16 cellular contexts compared by ENCODE assay signal in genomic region chr4:186217733-186218293, GRCh38. TPM values are rescaled to one million over a fixed set of nuclear protein-coding genes. Genes with fewer than 3 reads are reported as not detected.
DNase-seq lines count a peak whose midpoint lies in the region; ATAC-seq, FAIRE-seq and TF ChIP-seq lines count a peak whose summit lies in the region.
"Had no signal": no experiment of that assay in that cellular context is flagged by ENCODE, and none has a peak within 500 bp of the region (broad histone marks: within the 10 kb centered on the region; RNA-seq: fewer than 3 reads in every experiment).

No MANE protein-coding gene starts in this region.

- TF ChIP-seq EP300 in K562 (IDR thresholded peaks at IDR 0.05; ENCODE audit: low read length), result no peak
- no peak for TF ChIP-seq EP300 in HepG2 (IDR thresholded peaks at IDR 0.05; ENCODE audit: low read depth in 2 of 2, low read length in 2 of 2)
- TF ChIP-seq EP300 in HepG2 (CRISPR knock-in tag; IDR thresholded peaks at IDR 0.05; ENCODE audit: borderline replicate concordance), result no peak

- H3K9me1 ChIP-seq in K562 (ENCODE audit: control insufficient read depth, insufficient read depth, low read length), result no peaks in the 10 kb centered on the region

- H3K4me2 ChIP-seq in K562 (ENCODE audit: insufficient read depth, low read length), result no peak overlapping the region
- no peak overlapping the region for H3K4me2 ChIP-seq in HepG2 (ENCODE audit: low read depth, low read length)

- peaks cover 0 to 14% (median under 1%) of the 10 kb centered on the region in 11 donors for H3K9me3 Mint-ChIP-seq in naive thymus-derived CD4-positive, alpha-beta T cell

- peak; percentile 12 for DNase-seq in Jurkat, Clone E6-1 (ENCODE audit: low read depth, low spot score)
- DNase-seq in K562 (ENCODE audit: extremely low read depth in 1 of 4, low spot score in 3 of 4) (no peak), HepG2 (ENCODE audit: low spot score) (no peak), CD1c-positive myeloid dendritic cell (ENCODE audit: extremely low spot score) (no peak)
- no peak for DNase-seq in naive thymus-derived CD4-positive, alpha-beta T cell
- DNase-seq: Caco-2; CD8-positive, alpha-beta memory T cell; DND-41; GDM1 had no signal

- H2AFZ ChIP-seq in K562 (ENCODE audit: low read depth, low read length), result no peak overlapping the region
- H2AFZ ChIP-seq in HepG2 (ENCODE audit: low read length), result no peak overlapping the region

- no peaks in the 10 kb centered on the region for H3K79me2 ChIP-seq in K562 (ENCODE audit: control insufficient read depth, insufficient read depth, low read length)
- no peaks in the 10 kb centered on the region for H3K79me2 ChIP-seq in HepG2 (ENCODE audit: insufficient read depth, low read length)

- H3K27me3 ChIP-seq in K562 (ENCODE audit: control insufficient read depth in 2 of 2, insufficient read depth in 2 of 2, low read length in 2 of 2) (no peaks in the 10 kb centered on the region; a peak in 1 of 5 replicates), HepG2 (ENCODE audit: control insufficient read depth in 1 of 2, insufficient read depth in 2 of 2, low read length in 2 of 2) (0 out of 5 replicates have a peak, but pooled peaks cover 0 to 3% of the 10 kb centered on the region in 2 experiments)
- H3K27me3 ChIP-seq in naive thymus-derived CD4-positive, alpha-beta T cell (ENCODE audit: control insufficient read depth in 2 of 2, insufficient read depth in 2 of 2, low read length in 2 of 2), result no peaks in the 10 kb centered on the region

- no peak overlapping the region for H3K27ac ChIP-seq in K562 (ENCODE audit: extremely low read depth, low read depth, low read length)
- no peak overlapping the region for H3K27ac ChIP-seq in HepG2 (ENCODE audit: extremely low read length, insufficient read depth, low read length)
- no peak overlapping the region for H3K27ac ChIP-seq in naive thymus-derived CD4-positive, alpha-beta T cell (ENCODE audit: low read depth, low read length)

- no peak overlapping the region for H3K4me3 Mint-ChIP-seq in naive thymus-derived CD4-positive, alpha-beta T cell
- H3K4me3 Mint-ChIP-seq: CD14-positive monocyte; CD8-positive, alpha-beta memory T cell had no signal

- POLR2A ChIA-PET in K562 (lab: Yijun Ruan, JAX), result no interaction called here
- POLR2A ChIA-PET in HepG2 (lab: Yijun Ruan, JAX), result no interaction called here
- POLR2A ChIA-PET in naive thymus-derived CD4-positive, alpha-beta T cell (lab: Charles Lee), result no interaction called here

- H3K36me3 Mint-ChIP-seq in naive thymus-derived CD4-positive, alpha-beta T cell, result peaks cover 0 to 19% (median 10%) of the 10 kb centered on the region in 5 donors
- H3K36me3 Mint-ChIP-seq: CD14-positive monocyte had no signal

- ATAC-seq in K562, result no peak
- ATAC-seq in HepG2, result no peak
- ATAC-seq in GM18498 (IDR thresholded peaks at IDR 0.05; ENCODE audit: unreplicated experiment), result no peak
- no peak for ATAC-seq in naive thymus-derived CD4-positive, alpha-beta T cell
- ATAC-seq in HG02763 (IDR thresholded peaks at IDR 0.05; ENCODE audit: unreplicated experiment), result no peak

- in situ Hi-C loops in K562 (cut with MboI) (no loop called here), HepG2 (cut with HindIII; ENCODE audit: extremely low pct_ligation_motif_present, low pct_unique_long_range_greater_than_20kb) (no loop called here)

- no peaks in the 10 kb centered on the region for H3K4me1 ChIP-seq in K562 (replicated peaks in 1 of 2; ENCODE audit: control insufficient read depth in 2 of 2, insufficient read depth in 2 of 2, low read length in 2 of 2)
- H3K4me1 ChIP-seq in HepG2 (ENCODE audit: insufficient read depth, low read length), result no peaks in the 10 kb centered on the region
- H3K4me1 ChIP-seq in naive thymus-derived CD4-positive, alpha-beta T cell (ENCODE audit: control insufficient read depth in 2 of 2, insufficient read depth in 2 of 2, low read length in 2 of 2), result no peaks in the 10 kb centered on the region
- H3K4me1 ChIP-seq: Caco-2 had no signal

- TF ChIP-seq CTCF in K562 (IDR thresholded peaks at IDR 0.05 in 2 of 3, conservative IDR thresholded peaks at IDR 0.05 in 1 of 3; ENCODE audit: insufficient read depth in 2 of 3, low read depth in 1 of 3, low read length in 3 of 3) (no peak), HepG2 (CRISPR knock-in tag; IDR thresholded peaks at IDR 0.05) (no peak)

- H3K9me3 ChIP-seq in K562 (replicated peaks; ENCODE audit: control insufficient read depth, insufficient read depth, low read depth, low read length) (no peaks in the 10 kb centered on the region), HepG2 (ENCODE audit: low read length) (no peaks in the 10 kb centered on the region)
- no peaks in the 10 kb centered on the region for H3K9me3 ChIP-seq in naive thymus-derived CD4-positive, alpha-beta T cell (ENCODE audit: control insufficient read depth in 2 of 3, low read length in 3 of 3)
- H3K9me3 ChIP-seq: Caco-2 had no signal

- 0% methylated on average over 1 of the region's 1 CpG for WGBS in K562 (ENCODE audit: insufficient coverage, low coverage, missing lambda C conversion rate)
- WGBS in HepG2 (ENCODE audit: low lambda C conversion rate), result 0% methylated on average over 1 of the region's 1 CpG

- CTCF ChIA-PET in K562 (lab: Yijun Ruan, JAX; ENCODE audit: low intra/inter-chr PET ratio) (no interaction called here), HepG2 (lab: Yijun Ruan, JAX; ENCODE audit: low intra/inter-chr PET ratio, low total read pairs) (no interaction called here)
- CTCF ChIA-PET in naive thymus-derived CD4-positive, alpha-beta T cell (lab: Charles Lee), result no interaction called here

- H3K4me3 ChIP-seq in Jurkat, Clone E6-1 (ENCODE audit: low read length), result no peak overlapping the region
- H3K4me3 ChIP-seq in K562 (no peak overlapping the region), HepG2 (replicated peaks in 1 of 3; ENCODE audit: insufficient read depth in 1 of 3, low read depth in 2 of 3, low read length in 3 of 3) (no peak overlapping the region)
- H3K4me3 ChIP-seq in naive thymus-derived CD4-positive, alpha-beta T cell (ENCODE audit: low read length), result no peak overlapping the region

- no peak for FAIRE-seq in K562 (lab: Jason Lieb, UNC)
- FAIRE-seq in HepG2 (lab: Jason Lieb, UNC), result no peak

- no peak overlapping the region for H3K27ac Mint-ChIP-seq in naive thymus-derived CD4-positive, alpha-beta T cell
- H3K27ac Mint-ChIP-seq: CD14-positive monocyte; CD8-positive, alpha-beta memory T cell had no signal

- BruUV-seq in K562 (replicated peaks; lab: Mats Ljungman, UMichigan) (no TSS peak), HepG2 (replicated peaks; lab: Mats Ljungman, UMichigan) (no TSS peak)

- H3K9ac ChIP-seq in K562 (ENCODE audit: insufficient read depth in 1 of 2, low read depth in 2 of 2, low read length in 2 of 2), result no peak overlapping the region
- H3K9ac ChIP-seq in HepG2 (ENCODE audit: insufficient read depth, low read depth, low read length), result no peak overlapping the region

- peaks cover 0 to 4% (median 0%) of the 10 kb centered on the region in 7 donors for H3K4me1 Mint-ChIP-seq in naive thymus-derived CD4-positive, alpha-beta T cell
- H3K4me1 Mint-ChIP-seq: CD14-positive monocyte; CD8-positive, alpha-beta memory T cell had no signal

- intact Hi-C loops in K562 (cut with micrococcal nuclease) (no loop called here), HepG2 (cut with micrococcal nuclease; ENCODE audit: unreplicated experiment) (no loop called here)
- intact Hi-C loops in naive thymus-derived CD4-positive, alpha-beta T cell (cut with micrococcal nuclease), result no loop called here

- H3K36me3 ChIP-seq in K562 (ENCODE audit: control insufficient read depth, insufficient read depth, low read length), result no peaks in the 10 kb centered on the region
- H3K36me3 ChIP-seq in HepG2 (replicated peaks in 1 of 2; ENCODE audit: control insufficient read depth in 1 of 2, insufficient read depth in 2 of 2, low read length in 2 of 2), result no peaks in the 10 kb centered on the region
- H3K36me3 ChIP-seq in naive thymus-derived CD4-positive, alpha-beta T cell (ENCODE audit: control insufficient read depth in 2 of 3, insufficient read depth in 3 of 3, low read length in 3 of 3), result no peaks in the 10 kb centered on the region

- H4K20me1 ChIP-seq in K562 (replicated peaks; ENCODE audit: control insufficient read depth, insufficient read depth, low read length) (no peaks in the 10 kb centered on the region), HepG2 (ENCODE audit: insufficient read depth, low read length) (no peaks in the 10 kb centered on the region)

- H3K27me3 Mint-ChIP-seq in naive thymus-derived CD4-positive, alpha-beta T cell, result peaks cover 0 to 4% (median 0%) of the 10 kb centered on the region in 5 donors

- TF ChIP-seq POLR2A in K562 (conservative IDR thresholded peaks at IDR 0.05), result no peak
- TF ChIP-seq POLR2A in HepG2 (IDR thresholded peaks at IDR 0.05; ENCODE audit: insufficient read depth in 1 of 2, low read depth in 2 of 2, low read length in 2 of 2), result no peak

- no peak for TF ChIP-seq RAD21 in K562 (CRISPR knock-in tag; conservative IDR thresholded peaks at IDR 0.05 in 1 of 2, IDR thresholded peaks at IDR 0.05 in 1 of 2)
- TF ChIP-seq RAD21 in HepG2 (CRISPR knock-in tag; IDR thresholded peaks at IDR 0.05), result no peak

RNA-seq across cellular contexts. Expression of gene KLKB1, which starts 9.5 kb away (rescaled TPM):
- polyA plus RNA-seq in Jurkat, Clone E6-1 (2012; ENCODE audit: insufficient read depth, insufficient read length), result not detected
- not detected in 2 replicates for total RNA-seq in K562 (2011; cell fraction: chromatin; rRNA removed; ENCODE audit: low replicate concordance)
- not detected in 2 replicates for total RNA-seq in K562 (2011; cell fraction: nucleolus; rRNA removed)
- not detected in 2 replicates for total RNA-seq in K562 (2011; cell fraction: nucleoplasm; rRNA removed)
- total RNA-seq in K562 (2014; rRNA removed) (0.27 TPM in 1 of 2 replicates, not detected in the other), K562 (2014; rRNA removed; fragmentation: Illumina TruSeq; extraction: Trizol) (not detected in 2 replicates), K562 (2015; rRNA removed; fragmentation: Illumina TruSeq; extraction: Trizol) (not detected in 2 replicates), K562 (2021) (not detected in 2 replicates), HepG2 (2016; rRNA removed; fragmentation: Illumina TruSeq; extraction: Trizol) (0.49 and 0.59 TPM in 2 replicates)
- polyA plus RNA-seq in K562 (2011; rRNA removed) (not detected in 2 replicates), K562 (2014; fragmentation: Illumina TruSeq; extraction: Trizol) (not detected in 2 replicates), K562 (2014; fragmentation: Nextera tagmentation; extraction: Ambion mirVana) (not detected), K562 (2014; rRNA removed) (not detected in 2 replicates), HepG2 (2011; rRNA removed) (0.26 and 0.67 TPM in 2 replicates)
- not detected in 2 replicates for polyA plus RNA-seq in K562 (2011; cell fraction: cytosol; rRNA removed)
- not detected in 2 replicates for polyA plus RNA-seq in K562 (2011; cell fraction: nucleus; rRNA removed)
- polyA plus RNA-seq in K562 (2012), result not detected in 2 replicates
- not detected in 2 replicates for polyA minus RNA-seq in K562 (2011; rRNA and poly(A)+ RNA removed)
- not detected in 2 replicates for polyA minus RNA-seq in K562 (2011; cell fraction: cytosol; rRNA and poly(A)+ RNA removed)
- polyA minus RNA-seq in K562 (2011; cell fraction: nucleus; rRNA and poly(A)+ RNA removed), result not detected in 2 replicates
- total RNA-seq in HepG2 (2016; cell fraction: cytosol; rRNA removed; fragmentation: Illumina TruSeq; extraction: Trizol; ENCODE audit: low read depth), result not detected in 2 replicates
- 0.32 TPM in 1 of 2 replicates, not detected in the other for total RNA-seq in HepG2 (2016; cell fraction: insoluble cytoplasmic fraction; rRNA removed; fragmentation: Illumina TruSeq; extraction: Trizol)
- total RNA-seq in HepG2 (2016; cell fraction: membrane; rRNA removed; fragmentation: Illumina TruSeq; extraction: Trizol), result 0.19 and 0.21 TPM in 2 replicates
- total RNA-seq in HepG2 (2016; cell fraction: nucleus; rRNA removed; fragmentation: Illumina TruSeq; extraction: Trizol), result 0.28 and 1.6 TPM in 2 replicates
- polyA plus RNA-seq in HepG2 (2011; cell fraction: cytosol; rRNA removed), result 0.17 and 0.38 TPM in 2 replicates
- polyA plus RNA-seq in HepG2 (2011; cell fraction: nucleus; rRNA removed), result 0.35 and 0.50 TPM in 2 replicates
- polyA plus RNA-seq in HepG2 (2012), result 1.7 and 2.7 TPM in 2 replicates
- 0.08 TPM in 1 of 2 replicates, not detected in the other for polyA plus RNA-seq in HepG2 (2016; cell fraction: cytosol; fragmentation: Illumina TruSeq; extraction: Trizol; ENCODE audit: low read depth)
- polyA plus RNA-seq in HepG2 (2016; cell fraction: insoluble cytoplasmic fraction; fragmentation: Illumina TruSeq; extraction: Trizol; ENCODE audit: low read depth), result 0.22 and 0.24 TPM in 2 replicates
- polyA plus RNA-seq in HepG2 (2016; cell fraction: membrane; fragmentation: Illumina TruSeq; extraction: Trizol; ENCODE audit: low read depth), result 0.14 and 0.16 TPM in 2 replicates
- 1.4 and 1.5 TPM in 2 replicates for polyA plus RNA-seq in HepG2 (2016; cell fraction: nucleus; fragmentation: Illumina TruSeq; extraction: Trizol; ENCODE audit: insufficient read depth, low read depth)
- 0.56 TPM in 1 of 2 replicates, not detected in the other for polyA minus RNA-seq in HepG2 (2011; rRNA and poly(A)+ RNA removed; ENCODE audit: low replicate concordance)
- polyA minus RNA-seq in HepG2 (2011; cell fraction: cytosol; rRNA and poly(A)+ RNA removed), result 0.69 TPM in 1 of 2 replicates, not detected in the other
- 0.25 TPM in 1 of 2 replicates, not detected in the other for polyA minus RNA-seq in HepG2 (2011; cell fraction: nucleus; rRNA and poly(A)+ RNA removed)
- total RNA-seq in naive thymus-derived CD4-positive, alpha-beta T cell, result 1 to 10 TPM in 4 of 5 experiments, under 1 TPM in 1; 0.77 to 1.9 (median 1.4) TPM
- under 1 TPM; 0.25 to 0.26 TPM for polyA plus RNA-seq in naive thymus-derived CD4-positive, alpha-beta T cell
- total RNA-seq: A673, Caco-2, HT1080 had no signal
- polyA plus RNA-seq: BJ; CD14-positive monocyte; CD8-positive, alpha-beta memory T cell had no signal

RNA-seq across cellular contexts. Expression of gene CYP4V2, which starts 26.4 kb away (rescaled TPM):
- 7.8 TPM for polyA plus RNA-seq in Jurkat, Clone E6-1 (2012; ENCODE audit: insufficient read depth, insufficient read length)
- total RNA-seq in K562 (2011; cell fraction: chromatin; rRNA removed; ENCODE audit: low replicate concordance), result 2.2 and 4.2 TPM in 2 replicates
- total RNA-seq in K562 (2011; cell fraction: nucleolus; rRNA removed), result 2.5 and 3.0 TPM in 2 replicates
- 3.0 and 5.1 TPM in 2 replicates for total RNA-seq in K562 (2011; cell fraction: nucleoplasm; rRNA removed)
- 3.3 and 4.5 TPM in 2 replicates for total RNA-seq in K562 (2014; rRNA removed)
- total RNA-seq in K562 (2014; rRNA removed; fragmentation: Illumina TruSeq; extraction: Trizol), result 4.8 and 5.4 TPM in 2 replicates
- 7.2 and 8.3 TPM in 2 replicates for total RNA-seq in K562 (2015; rRNA removed; fragmentation: Illumina TruSeq; extraction: Trizol)
- total RNA-seq in K562 (2021), result 3.6 and 4.5 TPM in 2 replicates
- polyA plus RNA-seq in K562 (2011; rRNA removed), result 0.64 and 2.6 TPM in 2 replicates
- 1.0 and 1.8 TPM in 2 replicates for polyA plus RNA-seq in K562 (2011; cell fraction: cytosol; rRNA removed)
- polyA plus RNA-seq in K562 (2011; cell fraction: nucleus; rRNA removed), result 1.1 and 2.9 TPM in 2 replicates
- 4.3 and 12.5 TPM in 2 replicates for polyA plus RNA-seq in K562 (2012)
- polyA plus RNA-seq in K562 (2014; fragmentation: Illumina TruSeq; extraction: Trizol), result 3.3 and 3.9 TPM in 2 replicates
- polyA plus RNA-seq in K562 (2014; fragmentation: Nextera tagmentation; extraction: Ambion mirVana), result 1 to 10 TPM; 1.1 TPM
- 5.2 and 5.3 TPM in 2 replicates for polyA plus RNA-seq in K562 (2014; rRNA removed)
- polyA minus RNA-seq in K562 (2011; rRNA and poly(A)+ RNA removed), result 1.7 and 2.2 TPM in 2 replicates
- 1.4 TPM in 1 of 2 replicates, not detected in the other for polyA minus RNA-seq in K562 (2011; cell fraction: cytosol; rRNA and poly(A)+ RNA removed)
- polyA minus RNA-seq in K562 (2011; cell fraction: nucleus; rRNA and poly(A)+ RNA removed), result 2.1 and 3.5 TPM in 2 replicates
- 2.1 and 7.2 TPM in 2 replicates for total RNA-seq in HepG2 (2016; rRNA removed; fragmentation: Illumina TruSeq; extraction: Trizol)
- 1.5 and 2.2 TPM in 2 replicates for total RNA-seq in HepG2 (2016; cell fraction: cytosol; rRNA removed; fragmentation: Illumina TruSeq; extraction: Trizol; ENCODE audit: low read depth)
- total RNA-seq in HepG2 (2016; cell fraction: insoluble cytoplasmic fraction; rRNA removed; fragmentation: Illumina TruSeq; extraction: Trizol), result 3.0 and 6.9 TPM in 2 replicates
- 2.9 and 3.1 TPM in 2 replicates for total RNA-seq in HepG2 (2016; cell fraction: membrane; rRNA removed; fragmentation: Illumina TruSeq; extraction: Trizol)
- 14.3 and 14.6 TPM in 2 replicates for total RNA-seq in HepG2 (2016; cell fraction: nucleus; rRNA removed; fragmentation: Illumina TruSeq; extraction: Trizol)
- polyA plus RNA-seq in HepG2 (2011; rRNA removed), result 4.7 and 6.2 TPM in 2 replicates
- 2.1 and 3.2 TPM in 2 replicates for polyA plus RNA-seq in HepG2 (2011; cell fraction: cytosol; rRNA removed)
- polyA plus RNA-seq in HepG2 (2011; cell fraction: nucleus; rRNA removed), result 16.5 and 24.0 TPM in 2 replicates
- 6.6 and 6.7 TPM in 2 replicates for polyA plus RNA-seq in HepG2 (2012)
- polyA plus RNA-seq in HepG2 (2016; cell fraction: cytosol; fragmentation: Illumina TruSeq; extraction: Trizol; ENCODE audit: low read depth), result 1.9 and 2.1 TPM in 2 replicates
- polyA plus RNA-seq in HepG2 (2016; cell fraction: insoluble cytoplasmic fraction; fragmentation: Illumina TruSeq; extraction: Trizol; ENCODE audit: low read depth), result 2.6 and 2.9 TPM in 2 replicates
- 2.3 and 2.6 TPM in 2 replicates for polyA plus RNA-seq in HepG2 (2016; cell fraction: membrane; fragmentation: Illumina TruSeq; extraction: Trizol; ENCODE audit: low read depth)
- 40.3 and 41.1 TPM in 2 replicates for polyA plus RNA-seq in HepG2 (2016; cell fraction: nucleus; fragmentation: Illumina TruSeq; extraction: Trizol; ENCODE audit: insufficient read depth, low read depth)
- 0.82 and 1.7 TPM in 2 replicates for polyA minus RNA-seq in HepG2 (2011; rRNA and poly(A)+ RNA removed; ENCODE audit: low replicate concordance)
- polyA minus RNA-seq in HepG2 (2011; cell fraction: cytosol; rRNA and poly(A)+ RNA removed), result 1.6 and 2.0 TPM in 2 replicates
- 9.9 and 14.3 TPM in 2 replicates for polyA minus RNA-seq in HepG2 (2011; cell fraction: nucleus; rRNA and poly(A)+ RNA removed)
- 10 to 100 TPM; 19.7 to 41.4 (median 26.0) TPM for total RNA-seq in naive thymus-derived CD4-positive, alpha-beta T cell
- 10 to 100 TPM; 16.0 to 26.5 TPM for polyA plus RNA-seq in naive thymus-derived CD4-positive, alpha-beta T cell

RNA-seq across cellular contexts. Expression of gene F11, which starts 48.2 kb away (rescaled TPM):
- not detected for polyA plus RNA-seq in Jurkat, Clone E6-1 (2012; ENCODE audit: insufficient read depth, insufficient read length)
- not detected in 2 replicates for total RNA-seq in K562 (2011; cell fraction: chromatin; rRNA removed; ENCODE audit: low replicate concordance)
- not detected in 2 replicates for total RNA-seq in K562 (2011; cell fraction: nucleolus; rRNA removed)
- not detected in 2 replicates for total RNA-seq in K562 (2011; cell fraction: nucleoplasm; rRNA removed)
- total RNA-seq in K562 (2014; rRNA removed) (not detected in 2 replicates), K562 (2014; rRNA removed; fragmentation: Illumina TruSeq; extraction: Trizol) (not detected in 2 replicates), K562 (2015; rRNA removed; fragmentation: Illumina TruSeq; extraction: Trizol) (not detected in 2 replicates), K562 (2021) (not detected in 2 replicates), HepG2 (2016; rRNA removed; fragmentation: Illumina TruSeq; extraction: Trizol) (27.6 and 58.0 TPM in 2 replicates)
- polyA plus RNA-seq in K562 (2011; rRNA removed) (not detected in 2 replicates), K562 (2014; fragmentation: Illumina TruSeq; extraction: Trizol) (not detected in 2 replicates), K562 (2014; fragmentation: Nextera tagmentation; extraction: Ambion mirVana) (not detected), K562 (2014; rRNA removed) (not detected in 2 replicates), HepG2 (2011; rRNA removed) (35.1 and 48.7 TPM in 2 replicates)
- not detected in 2 replicates for polyA plus RNA-seq in K562 (2011; cell fraction: cytosol; rRNA removed)
- polyA plus RNA-seq in K562 (2011; cell fraction: nucleus; rRNA removed), result not detected in 2 replicates
- polyA plus RNA-seq in K562 (2012), result not detected in 2 replicates
- polyA minus RNA-seq in K562 (2011; rRNA and poly(A)+ RNA removed), result not detected in 2 replicates
- polyA minus RNA-seq in K562 (2011; cell fraction: cytosol; rRNA and poly(A)+ RNA removed), result not detected in 2 replicates
- not detected in 2 replicates for polyA minus RNA-seq in K562 (2011; cell fraction: nucleus; rRNA and poly(A)+ RNA removed)
- 7.0 and 7.4 TPM in 2 replicates for total RNA-seq in HepG2 (2016; cell fraction: cytosol; rRNA removed; fragmentation: Illumina TruSeq; extraction: Trizol; ENCODE audit: low read depth)
- 25.4 and 56.7 TPM in 2 replicates for total RNA-seq in HepG2 (2016; cell fraction: insoluble cytoplasmic fraction; rRNA removed; fragmentation: Illumina TruSeq; extraction: Trizol)
- 11.6 and 12.3 TPM in 2 replicates for total RNA-seq in HepG2 (2016; cell fraction: membrane; rRNA removed; fragmentation: Illumina TruSeq; extraction: Trizol)
- 72.8 and 74.4 TPM in 2 replicates for total RNA-seq in HepG2 (2016; cell fraction: nucleus; rRNA removed; fragmentation: Illumina TruSeq; extraction: Trizol)
- polyA plus RNA-seq in HepG2 (2011; cell fraction: cytosol; rRNA removed), result 18.9 and 37.4 TPM in 2 replicates
- 73.5 and 117 TPM in 2 replicates for polyA plus RNA-seq in HepG2 (2011; cell fraction: nucleus; rRNA removed)
- 46.7 and 65.0 TPM in 2 replicates for polyA plus RNA-seq in HepG2 (2012)
- 4.0 and 4.8 TPM in 2 replicates for polyA plus RNA-seq in HepG2 (2016; cell fraction: cytosol; fragmentation: Illumina TruSeq; extraction: Trizol; ENCODE audit: low read depth)
- polyA plus RNA-seq in HepG2 (2016; cell fraction: insoluble cytoplasmic fraction; fragmentation: Illumina TruSeq; extraction: Trizol; ENCODE audit: low read depth), result 21.2 and 23.4 TPM in 2 replicates
- polyA plus RNA-seq in HepG2 (2016; cell fraction: membrane; fragmentation: Illumina TruSeq; extraction: Trizol; ENCODE audit: low read depth), result 6.0 and 7.5 TPM in 2 replicates
- polyA plus RNA-seq in HepG2 (2016; cell fraction: nucleus; fragmentation: Illumina TruSeq; extraction: Trizol; ENCODE audit: insufficient read depth, low read depth), result 107 and 113 TPM in 2 replicates
- 18.4 TPM in 1 of 2 replicates, not detected in the other for polyA minus RNA-seq in HepG2 (2011; rRNA and poly(A)+ RNA removed; ENCODE audit: low replicate concordance)
- 13.9 and 27.5 TPM in 2 replicates for polyA minus RNA-seq in HepG2 (2011; cell fraction: cytosol; rRNA and poly(A)+ RNA removed)
- polyA minus RNA-seq in HepG2 (2011; cell fraction: nucleus; rRNA and poly(A)+ RNA removed), result 74.5 and 137 TPM in 2 replicates
- total RNA-seq in naive thymus-derived CD4-positive, alpha-beta T cell, result under 1 TPM in 1 of 5 experiments, not detected in 4; 0.64 TPM
- polyA plus RNA-seq in naive thymus-derived CD4-positive, alpha-beta T cell, result not detected
- total RNA-seq: Caco-2; CD8-positive, alpha-beta memory T cell; H4; HT1080 had no signal
- polyA plus RNA-seq: BJ; CD14-positive monocyte; CD8-positive, alpha-beta memory T cell had no signal

Comparison
In these comparisons a context has a peak if more than half of its experiments do, and no peak if none do; other contexts are left out.
1. RNA of gene F11, which starts 48.2 kb away (total RNA-seq): 7.0 to 74.4 TPM in HepG2; 0.64 TPM in naive thymus-derived CD4-positive, alpha-beta T cell and not detected in K562; every median in the first group is over 4 times any median in the second.